Comparison of ENCODE assay signal across 10 cellular contexts in the genomic region with DNA sequence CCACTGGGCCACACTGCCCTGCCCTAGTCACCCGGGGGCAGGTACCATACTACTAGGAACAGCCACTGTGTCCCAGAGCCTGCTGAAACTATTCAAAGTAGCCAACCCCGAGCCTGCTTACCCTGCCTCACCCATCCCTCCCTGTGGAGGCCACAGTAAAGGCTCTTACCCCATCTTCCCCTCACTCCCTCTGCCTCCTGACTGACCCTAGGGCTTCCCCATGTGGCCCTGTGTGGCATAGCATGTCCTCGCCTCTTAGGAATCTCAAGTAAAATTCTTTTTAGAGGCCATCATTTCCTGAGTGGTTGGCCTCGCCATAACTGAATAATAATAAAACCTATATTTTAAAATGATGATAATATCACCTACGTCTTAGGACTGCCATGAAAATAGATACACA.
DNase-seq lines count a peak whose midpoint lies in the region; ATAC-seq and TF ChIP-seq lines count a peak whose summit lies in the region.
"Had no signal": no experiment of that assay in that cellular context is flagged by ENCODE, and none has a peak within 500 bp of the region (broad histone marks: within the 10 kb centered on the region; RNA-seq: fewer than 3 reads in every experiment).

No MANE protein-coding gene starts in this region.

- TF ChIP-seq CTCF in DND-41 (IDR thresholded peaks at IDR 0.05; ENCODE audit: borderline replicate concordance, extremely low read depth, low read length, poor library complexity, severe bottlenecking): peak; percentile 41
- peak; percentile 65 for TF ChIP-seq CTCF in HFFc6 (IDR thresholded peaks at IDR 0.05)
- peak; percentile 38; the same call in 1 of the 2 replicates for TF ChIP-seq CTCF in WTC11 (IDR thresholded peaks at IDR 0.05)
- TF ChIP-seq CTCF in liver (IDR thresholded peaks at IDR 0.05; ENCODE audit: low read depth, low read length, missing input control): peak; percentile 20
- no peak for TF ChIP-seq CTCF in right atrium auricular region (IDR thresholded peaks at IDR 0.05)

- peaks cover 3% of the 10 kb centered on the region; the same call in 1 of the 2 replicates for H4K20me1 ChIP-seq in DND-41 (ENCODE audit: insufficient read depth, low read length)

- H3K9me3 ChIP-seq in DND-41 (ENCODE audit: insufficient read depth, low read length, severe bottlenecking): no peaks in the 10 kb centered on the region
- no peaks in the 10 kb centered on the region for H3K9me3 ChIP-seq in liver (ENCODE audit: control insufficient read depth in 4 of 4, low read length in 3 of 4)
- H3K9me3 ChIP-seq in right atrium auricular region: no peaks in the 10 kb centered on the region
- H3K9me3 ChIP-seq: SJSA1 had no signal

- H3K9ac ChIP-seq in DND-41 (ENCODE audit: low read depth, low read length) (no peak overlapping the region), liver (ENCODE audit: low read depth in 1 of 2, low read length in 2 of 2) (no peak overlapping the region)

- no peak overlapping the region for H3K4me3 Mint-ChIP-seq in HFFc6
- no peak overlapping the region for H3K4me3 Mint-ChIP-seq in WTC11
- H3K4me3 Mint-ChIP-seq: activated naive CD4-positive, alpha-beta T cell treated with anti-CD3 and anti-CD28 coated beads, Interleukin-2, amount 50 U/mL, for 24 hours had no signal

- no peak overlapping the region for H3K4me2 ChIP-seq in DND-41 (ENCODE audit: insufficient read depth, low read length)

- H3K36me3 Mint-ChIP-seq in HFFc6 (ENCODE audit: low read depth) (no peaks in the 10 kb centered on the region), WTC11 (no peaks in the 10 kb centered on the region)
- H3K36me3 Mint-ChIP-seq: activated naive CD4-positive, alpha-beta T cell treated with anti-CD3 and anti-CD28 coated beads, Interleukin-2, amount 50 U/mL, for 24 hours had no signal

- peaks cover 30% of the 10 kb centered on the region for H3K27me3 Mint-ChIP-seq in HFFc6 (ENCODE audit: insufficient read depth)
- H3K27me3 Mint-ChIP-seq in WTC11 (ENCODE audit: low read depth): peaks cover 70% of the 10 kb centered on the region

- ATAC-seq in DND-41 (ENCODE audit: insufficient read depth, low read depth): no peak
- peak; percentile 73 for ATAC-seq in WTC11
- no peak for ATAC-seq in HG02840 (IDR thresholded peaks at IDR 0.05; ENCODE audit: low FRiP score, unreplicated experiment)

- no peaks in the 10 kb centered on the region for H3K79me2 ChIP-seq in DND-41 (ENCODE audit: insufficient read depth, low read length)

- H3K27ac ChIP-seq in DND-41 (ENCODE audit: low read length) (no peak overlapping the region), liver (ENCODE audit: low read depth in 1 of 2, low read length in 2 of 2) (no peak overlapping the region), right atrium auricular region (no peak overlapping the region)
- H3K27ac ChIP-seq: SJSA1 had no signal

- H3K4me1 Mint-ChIP-seq in HFFc6 (ENCODE audit: low read depth) (peaks cover 10% of the 10 kb centered on the region), WTC11 (peaks cover 24% of the 10 kb centered on the region)

- POLR2A ChIA-PET in WTC11 (lab: Charles Lee): no interaction called here

- no peaks in the 10 kb centered on the region for H3K4me1 ChIP-seq in DND-41 (ENCODE audit: insufficient read depth, low read length)
- peaks cover 0 to 4% (median 3%) of the 10 kb centered on the region in 4 donors for H3K4me1 ChIP-seq in liver (ENCODE audit: control insufficient read depth in 4 of 4, insufficient read depth in 4 of 4, low read length in 3 of 4)
- peaks cover 0 to 6% of the 10 kb centered on the region in 2 donors for H3K4me1 ChIP-seq in right atrium auricular region
- H3K4me1 ChIP-seq: SJSA1 had no signal

- H2AFZ ChIP-seq in DND-41 (ENCODE audit: low read depth, low read length): no peak overlapping the region

- TF ChIP-seq RAD21 in liver (IDR thresholded peaks at IDR 0.05): peak; percentile 50 to 66

- DNase-seq in DND-41 (no peak), HFFc6 (peak; percentile 35), WTC11 (ENCODE audit: low spot score) (peak; percentile 70), T-helper 9 cell (no peak), right atrium auricular region (ENCODE audit: low spot score) (no peak), UCSD-AML1 (lab: John Stamatoyannopoulos, UW; ENCODE audit: unreplicated experiment) (no peak)

- H3K36me3 ChIP-seq in DND-41 (ENCODE audit: insufficient read depth, low read length) (no peaks in the 10 kb centered on the region), liver (ENCODE audit: control insufficient read depth in 4 of 4, insufficient read depth in 3 of 4, low read depth in 1 of 4, low read length in 3 of 4) (no peaks in the 10 kb centered on the region), right atrium auricular region (no peaks in the 10 kb centered on the region)
- H3K36me3 ChIP-seq: SJSA1 had no signal

- H3K27ac Mint-ChIP-seq in HFFc6: no peak overlapping the region
- H3K27ac Mint-ChIP-seq in WTC11: no peak overlapping the region
- H3K27ac Mint-ChIP-seq: activated naive CD4-positive, alpha-beta T cell treated with anti-CD3 and anti-CD28 coated beads, Interleukin-2, amount 50 U/mL, for 24 hours had no signal

- H3K4me3 ChIP-seq in DND-41 (ENCODE audit: low read depth in 1 of 2, low read length in 2 of 2) (no peak overlapping the region), liver (ENCODE audit: low read depth in 1 of 3, low read length in 3 of 3) (no peak overlapping the region), right atrium auricular region (no peak overlapping the region)
- H3K4me3 ChIP-seq: SJSA1 had no signal

- CTCF ChIA-PET in WTC11 (lab: Charles Lee): interaction anchor here (0.7 to 1.6 kb wide), 7 partner anchors 21 to 382 kb away, joined by 3 to 10 read pairs (median 3); no protein-coding TSS in a partner anchor

- 74% methylated on average over 5 of the region's 5 CpGs for WGBS in liver

- H3K27me3 ChIP-seq in DND-41 (ENCODE audit: insufficient read depth, low read length, poor library complexity) (no peaks in the 10 kb centered on the region), liver (ENCODE audit: control insufficient read depth in 4 of 4, insufficient read depth in 4 of 4, low read length in 3 of 4) (peaks cover 0 to 11% (median 6%) of the 10 kb centered on the region in 4 donors), right atrium auricular region (peaks cover 4 to 14% of the 10 kb centered on the region in 2 donors)

- H3K9me3 Mint-ChIP-seq in HFFc6 (no peaks in the 10 kb centered on the region), WTC11 (no peaks in the 10 kb centered on the region)
- H3K9me3 Mint-ChIP-seq: activated naive CD4-positive, alpha-beta T cell treated with anti-CD3 and anti-CD28 coated beads, Interleukin-2, amount 50 U/mL, for 24 hours had no signal

TF ChIP-seq in WTC11, 78 proteins besides CTCF, POLR2A, EP300 and RAD21 (continues in another document):
- TF ChIP-seq, protein P1, sequence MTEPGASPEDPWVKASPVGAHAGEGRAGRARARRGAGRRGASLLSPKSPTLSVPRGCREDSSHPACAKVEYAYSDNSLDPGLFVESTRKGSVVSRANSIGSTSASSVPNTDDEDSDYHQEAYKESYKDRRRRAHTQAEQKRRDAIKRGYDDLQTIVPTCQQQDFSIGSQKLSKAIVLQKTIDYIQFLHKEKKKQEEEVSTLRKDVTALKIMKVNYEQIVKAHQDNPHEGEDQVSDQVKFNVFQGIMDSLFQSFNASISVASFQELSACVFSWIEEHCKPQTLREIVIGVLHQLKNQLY (CRISPR knock-in tag; IDR thresholded peaks at IDR 0.05): no peak
- TF ChIP-seq ETV6 (CRISPR knock-in tag; IDR thresholded peaks at IDR 0.05): no peak
- no peak for TF ChIP-seq FOXK1 (CRISPR knock-in tag; IDR thresholded peaks at IDR 0.05)
- no peak for TF ChIP-seq NR2C2 (CRISPR knock-in tag; IDR thresholded peaks at IDR 0.05)
- TF ChIP-seq ZNF671 (CRISPR knock-in tag; IDR thresholded peaks at IDR 0.05): no peak

TF ChIP-seq in liver, 16 proteins besides CTCF, POLR2A, EP300 and RAD21:
- TF ChIP-seq FOXA2 (IDR thresholded peaks at IDR 0.05) (no peak), FOXA1 (IDR thresholded peaks at IDR 0.05) (no peak), ZBTB33 (IDR thresholded peaks at IDR 0.05) (no peak), GABPA (IDR thresholded peaks at IDR 0.05 in 1 of 2, conservative IDR thresholded peaks at IDR 0.05 in 1 of 2) (no peak)

Comparison
In these comparisons a context has a peak if more than half of its experiments do, and no peak if none do; other contexts are left out.
1. DNase-seq: peak in HFFc6 (single experiment) and WTC11 (single experiment); none in DND-41 (single experiment), T-helper 9 cell (single experiment), right atrium auricular region (single experiment) and UCSD-AML1 (single experiment).
2. CTCF ChIP-seq: peak in DND-41 (single experiment), HFFc6 (single experiment), WTC11 (single experiment) and liver (single experiment); none in right atrium auricular region (0 of 2).